In genomic region chr14:96741151-96741977, GRCh38 we compare ENCODE assay signal across 8 cellular contexts. TPM values are rescaled to one million over a fixed set of nuclear protein-coding genes. Genes with fewer than 3 reads are reported as not detected.
DNase-seq lines count a peak whose midpoint lies in the region; ATAC-seq and TF ChIP-seq lines count a peak whose summit lies in the region.

No MANE protein-coding gene starts in this region.

- ATAC-seq in GM21786 (IDR thresholded peaks at IDR 0.05; ENCODE audit: unreplicated experiment) (peak; percentile 66), left lobe of liver (peak; percentile 98), HG03196 (IDR thresholded peaks at IDR 0.05; ENCODE audit: unreplicated experiment) (no peak)
- peak; percentile 90 for ATAC-seq in activated CD4-positive, alpha-beta T cell treated with anti-CD3 and anti-CD28 coated beads for 36 hours

- POLR2A ChIA-PET in activated CD4-positive, alpha-beta T cell treated with anti-CD3 and anti-CD28 coated beads for 36 hours (lab: Charles Lee) = no interaction called here

- peaks cover 50% of the 10 kb centered on the region for H3K27me3 Mint-ChIP-seq in activated CD4-positive, alpha-beta T cell treated with anti-CD3 and anti-CD28 coated beads for 36 hours
- H3K27me3 Mint-ChIP-seq in chondrocyte (ENCODE audit: low read depth) = peaks cover 64% of the 10 kb centered on the region

- no peaks in the 10 kb centered on the region for H3K4me1 Mint-ChIP-seq in activated CD4-positive, alpha-beta T cell treated with anti-CD3 and anti-CD28 coated beads for 36 hours
- peaks cover 8% of the 10 kb centered on the region for H3K4me1 Mint-ChIP-seq in chondrocyte (ENCODE audit: low read depth)

- CTCF ChIA-PET in activated CD4-positive, alpha-beta T cell treated with anti-CD3 and anti-CD28 coated beads for 36 hours (lab: Charles Lee) = interaction anchor here (0.6 to 1.4 kb wide), 21 partner anchors 10 to 1199 kb away, joined by 3 to 5 read pairs (median 3); no protein-coding TSS in a partner anchor

- H3K36me3 Mint-ChIP-seq in activated CD4-positive, alpha-beta T cell treated with anti-CD3 and anti-CD28 coated beads for 36 hours (ENCODE audit: low read depth) = no peaks in the 10 kb centered on the region
- H3K36me3 Mint-ChIP-seq in chondrocyte (ENCODE audit: low read depth) = no peaks in the 10 kb centered on the region

- TF ChIP-seq CTCF in chondrocyte (IDR thresholded peaks at IDR 0.05) = peak; percentile 97

- no peaks in the 10 kb centered on the region for H3K9me3 Mint-ChIP-seq in activated CD4-positive, alpha-beta T cell treated with anti-CD3 and anti-CD28 coated beads for 36 hours (ENCODE audit: low read depth)
- H3K9me3 Mint-ChIP-seq in chondrocyte (ENCODE audit: low read depth) = peaks cover 6% of the 10 kb centered on the region

- H3K4me3 Mint-ChIP-seq in activated CD4-positive, alpha-beta T cell treated with anti-CD3 and anti-CD28 coated beads for 36 hours = peak overlapping the region; percentile 47
- peak overlapping the region; percentile 68 for H3K4me3 Mint-ChIP-seq in chondrocyte (ENCODE audit: unreplicated experiment)

- H3K27ac Mint-ChIP-seq in activated CD4-positive, alpha-beta T cell treated with anti-CD3 and anti-CD28 coated beads for 36 hours = no peak overlapping the region
- no peak overlapping the region for H3K27ac Mint-ChIP-seq in chondrocyte (ENCODE audit: unreplicated experiment)

- peak; percentile 32 for DNase-seq in DMS114 treated with DMSO at 0.1 percent for 48 hours (lab: John Stamatoyannopoulos, UW; ENCODE audit: unreplicated experiment)
- DNase-seq in NCI-H1048 (lab: John Stamatoyannopoulos, UW) = peak; percentile 11
- peak; percentile 88 for DNase-seq in activated CD4-positive, alpha-beta T cell treated with anti-CD3 and anti-CD28 coated beads for 36 hours
- no peak for DNase-seq in chondrocyte (ENCODE audit: low spot score)
- peak; percentile 67 for DNase-seq in left lobe of liver (ENCODE audit: low spot score)
- DNase-seq in stimulated activated CD4-positive, alpha-beta T cell treated with anti-CD3 and anti-CD28 coated beads, Interleukin-2, amount 100 ng/mL, for 48 hours = peak; percentile 78 to 87

- intact Hi-C loops in activated CD4-positive, alpha-beta T cell treated with anti-CD3 and anti-CD28 coated beads for 36 hours (cut with DNase I, micrococcal nuclease) = loop anchor here (1.0 to 5.0 kb wide), 5 partner anchors 157 to 444 kb away; no protein-coding TSS in a partner anchor

RNA-seq across cellular contexts. Expression of gene VRK1, which starts 55.8 kb away (rescaled TPM):
- 10 to 100 TPM; 63.1 to 83.3 TPM for total RNA-seq in activated CD4-positive, alpha-beta T cell treated with anti-CD3 and anti-CD28 coated beads for 36 hours
- total RNA-seq in chondrocyte = 6.9 to 10.9 TPM (median 9.3 TPM) in 3 replicates
- total RNA-seq in left lobe of liver = 1.8 TPM
